In the genomic region with DNA sequence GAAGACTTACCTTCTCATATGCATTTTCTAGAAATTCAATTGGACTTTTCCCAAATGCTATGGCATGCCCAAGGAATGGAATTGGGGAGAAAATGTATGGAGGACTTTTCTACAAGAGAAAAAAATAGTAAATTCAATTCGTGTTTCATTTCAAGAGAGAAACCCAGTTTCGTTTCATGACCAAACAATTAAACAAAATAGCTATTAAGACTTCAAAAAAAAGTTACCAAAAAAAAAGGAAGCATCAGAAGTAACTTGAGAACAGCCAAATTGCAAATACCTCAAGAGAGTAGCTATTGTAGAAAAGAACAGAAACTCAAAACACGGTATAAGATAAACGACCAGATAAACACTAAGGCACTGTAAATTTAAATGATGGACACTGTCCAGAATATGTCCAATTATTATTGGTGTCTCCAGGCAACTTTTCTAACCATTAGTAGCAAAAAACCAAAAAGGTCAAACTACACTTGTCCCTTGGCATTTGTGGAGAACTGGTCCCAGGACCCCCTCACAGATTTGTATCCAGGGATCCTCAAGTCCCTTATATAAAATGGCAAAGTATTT, we compare ENCODE assay signal across 1 cellular context.
A peak's percentile ranks its signal among the peaks of the same experiment; 100 is the strongest.
TF ChIP-seq lines count a peak whose summit lies in the region.

No MANE protein-coding gene starts in this region.

TF ChIP-seq in K562, 482 proteins besides CTCF, POLR2A, EP300 and RAD21:
- TF ChIP-seq, protein P1, sequence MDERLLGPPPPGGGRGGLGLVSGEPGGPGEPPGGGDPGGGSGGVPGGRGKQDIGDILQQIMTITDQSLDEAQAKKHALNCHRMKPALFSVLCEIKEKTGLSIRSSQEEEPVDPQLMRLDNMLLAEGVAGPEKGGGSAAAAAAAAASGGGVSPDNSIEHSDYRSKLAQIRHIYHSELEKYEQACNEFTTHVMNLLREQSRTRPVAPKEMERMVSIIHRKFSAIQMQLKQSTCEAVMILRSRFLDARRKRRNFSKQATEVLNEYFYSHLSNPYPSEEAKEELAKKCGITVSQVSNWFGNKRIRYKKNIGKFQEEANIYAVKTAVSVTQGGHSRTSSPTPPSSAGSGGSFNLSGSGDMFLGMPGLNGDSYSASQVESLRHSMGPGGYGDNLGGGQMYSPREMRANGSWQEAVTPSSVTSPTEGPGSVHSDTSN (CRISPR knock-in tag; IDR thresholded peaks at IDR 0.05; ENCODE audit: low read depth), result no peak
- TF ChIP-seq, protein P1 (tag; conservative IDR thresholded peaks at IDR 0.05; ENCODE audit: low read depth), result peak; percentile 60
- TF ChIP-seq PHTF2 (CRISPR knock-in tag; IDR thresholded peaks at IDR 0.05) (no peak), SMAD3 (CRISPR knock-in tag; conservative IDR thresholded peaks at IDR 0.05) (no peak), MEIS2 (IDR thresholded peaks at IDR 0.05; ENCODE audit: partially characterized antibody) (peak; percentile 28), MED1 (CRISPR knock-in tag; IDR thresholded peaks at IDR 0.05; ENCODE audit: borderline replicate concordance) (no peak)
- TF ChIP-seq, protein P2, sequence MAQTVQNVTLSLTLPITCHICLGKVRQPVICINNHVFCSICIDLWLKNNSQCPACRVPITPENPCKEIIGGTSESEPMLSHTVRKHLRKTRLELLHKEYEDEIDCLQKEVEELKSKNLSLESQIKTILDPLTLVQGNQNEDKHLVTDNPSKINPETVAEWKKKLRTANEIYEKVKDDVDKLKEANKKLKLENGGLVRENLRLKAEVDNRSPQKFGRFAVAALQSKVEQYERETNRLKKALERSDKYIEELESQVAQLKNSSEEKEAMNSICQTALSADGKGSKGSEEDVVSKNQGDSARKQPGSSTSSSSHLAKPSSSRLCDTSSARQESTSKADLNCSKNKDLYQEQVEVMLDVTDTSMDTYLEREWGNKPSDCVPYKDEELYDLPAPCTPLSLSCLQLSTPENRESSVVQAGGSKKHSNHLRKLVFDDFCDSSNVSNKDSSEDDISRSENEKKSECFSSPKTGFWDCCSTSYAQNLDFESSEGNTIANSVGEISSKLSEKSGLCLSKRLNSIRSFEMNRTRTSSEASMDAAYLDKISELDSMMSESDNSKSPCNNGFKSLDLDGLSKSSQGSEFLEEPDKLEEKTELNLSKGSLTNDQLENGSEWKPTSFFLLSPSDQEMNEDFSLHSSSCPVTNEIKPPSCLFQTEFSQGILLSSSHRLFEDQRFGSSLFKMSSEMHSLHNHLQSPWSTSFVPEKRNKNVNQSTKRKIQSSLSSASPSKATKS (CRISPR knock-in tag; IDR thresholded peaks at IDR 0.05), result no peak
- TF ChIP-seq, protein P3, sequence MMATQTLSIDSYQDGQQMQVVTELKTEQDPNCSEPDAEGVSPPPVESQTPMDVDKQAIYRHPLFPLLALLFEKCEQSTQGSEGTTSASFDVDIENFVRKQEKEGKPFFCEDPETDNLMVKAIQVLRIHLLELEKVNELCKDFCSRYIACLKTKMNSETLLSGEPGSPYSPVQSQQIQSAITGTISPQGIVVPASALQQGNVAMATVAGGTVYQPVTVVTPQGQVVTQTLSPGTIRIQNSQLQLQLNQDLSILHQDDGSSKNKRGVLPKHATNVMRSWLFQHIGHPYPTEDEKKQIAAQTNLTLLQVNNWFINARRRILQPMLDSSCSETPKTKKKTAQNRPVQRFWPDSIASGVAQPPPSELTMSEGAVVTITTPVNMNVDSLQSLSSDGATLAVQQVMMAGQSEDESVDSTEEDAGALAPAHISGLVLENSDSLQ (IDR thresholded peaks at IDR 0.05), result peak; percentile 81
